Comparison of ENCODE assay signal across 14 cellular contexts in genomic region chr4:184756399-184756798, GRCh38. TPM values are rescaled to one million over a fixed set of nuclear protein-coding genes. Genes with fewer than 3 reads are reported as not detected.
DNase-seq lines count a peak whose midpoint lies in the region; ATAC-seq and TF ChIP-seq lines count a peak whose summit lies in the region.
"Had no signal": no experiment of that assay in that cellular context is flagged by ENCODE, and none has a peak within 500 bp of the region (broad histone marks: within the 10 kb centered on the region; RNA-seq: fewer than 3 reads in every experiment).

No MANE protein-coding gene starts in this region.

- intact Hi-C loops in body of pancreas (cut with DNase I), result loop anchor here (10.0 kb wide), 1 partner anchor 48 kb away; no protein-coding TSS in a partner anchor
- intact Hi-C loops in left ventricle myocardium superior (cut with micrococcal nuclease), result no loop called here

- WGBS in body of pancreas, 2 donors, result 80 to 86% methylated on average over 6 of the region's 6 CpGs

- H3K4me1 ChIP-seq in body of pancreas, result no peaks in the 10 kb centered on the region
- H3K4me1 ChIP-seq in skeletal muscle tissue (ENCODE audit: control insufficient read depth in 3 of 3, insufficient read depth in 3 of 3, low read length in 3 of 3), result peaks cover 43 to 44% (median 44%) of the 10 kb centered on the region in 3 donors
- H3K4me1 ChIP-seq: BE2C had no signal

- H3K27ac ChIP-seq in body of pancreas (peak overlapping the region in 1 of 4 donors; percentile 37), skeletal muscle tissue (ENCODE audit: low read depth, low read length) (peak overlapping the region; percentile 71)
- H3K27ac ChIP-seq: ovary, RWPE1 had no signal

- no peak for TF ChIP-seq POLR2A in body of pancreas (IDR thresholded peaks at IDR 0.05)

- H3K9ac ChIP-seq in skeletal muscle tissue (ENCODE audit: low read depth in 1 of 3, low read length in 3 of 3), result no peak overlapping the region

- DNase-seq in Kasumi-1 (lab: John Stamatoyannopoulos, UW) (peak; percentile 24 to 26), body of pancreas (peak in 1 of 4 donors; percentile 27), left ventricle myocardium superior (no peak), HUDEP-2 (lab: John Stamatoyannopoulos, UW; ENCODE audit: unreplicated experiment in 76 of 76) (no peak), iPS-NIHi7 (ENCODE audit: extremely low spot score) (no peak), SW480 (ENCODE audit: low spot score) (no peak)
- DNase-seq: BE2C, DMS79, NCI-H1417, NCI-H524 treated with DMSO at 0.1 percent for 48 hours had no signal

- H3K36me3 ChIP-seq in body of pancreas (replicated peaks in 1 of 2; ENCODE audit: insufficient read depth in 1 of 2, low read depth in 2 of 2) (peaks cover 2 to 6% of the 10 kb centered on the region in 2 donors), skeletal muscle tissue (ENCODE audit: control insufficient read depth in 3 of 3, insufficient read depth in 3 of 3, low read length in 3 of 3) (peaks cover 21 to 38% (median 32%) of the 10 kb centered on the region in 3 donors)
- H3K36me3 ChIP-seq: ovary had no signal

- H3K27me3 ChIP-seq in body of pancreas, result no peaks in the 10 kb centered on the region
- no peaks in the 10 kb centered on the region for H3K27me3 ChIP-seq in skeletal muscle tissue (ENCODE audit: control insufficient read depth in 3 of 3, insufficient read depth in 3 of 3, low read length in 3 of 3)
- H3K27me3 ChIP-seq: BE2C, ovary had no signal

- H3K9me3 ChIP-seq in body of pancreas (no peaks in the 10 kb centered on the region), skeletal muscle tissue (ENCODE audit: control insufficient read depth in 3 of 3, low read length in 3 of 3) (no peaks in the 10 kb centered on the region)
- H3K9me3 ChIP-seq: BE2C, ovary had no signal

- ATAC-seq in body of pancreas (peak; percentile 55), left ventricle myocardium superior (peak; percentile 81), GM21737 (IDR thresholded peaks at IDR 0.05; ENCODE audit: unreplicated experiment) (no peak)

- H3K4me3 ChIP-seq in body of pancreas (no peak overlapping the region), skeletal muscle tissue (ENCODE audit: low read length in 3 of 3) (no peak overlapping the region)
- H3K4me3 ChIP-seq: ovary had no signal

- no peak for TF ChIP-seq CTCF in body of pancreas (IDR thresholded peaks at IDR 0.05)

RNA-seq across cellular contexts. Expression of gene CENPU, which starts 22.5 kb away (rescaled TPM):
- 1 to 10 TPM; 2.1 to 2.3 TPM for total RNA-seq in body of pancreas
- total RNA-seq in left ventricle myocardium superior, result 1.5 TPM
- total RNA-seq in skeletal muscle tissue, result 6.8 TPM

Comparison
In these comparisons a context has a peak if more than half of its experiments do, and no peak if none do; other contexts are left out.
1. DNase-seq: peak in Kasumi-1 (2 of 2); none in left ventricle myocardium superior (single experiment), HUDEP-2 (0 of 76), iPS-NIHi7 (single experiment) and SW480 (single experiment).